In the genomic region with DNA sequence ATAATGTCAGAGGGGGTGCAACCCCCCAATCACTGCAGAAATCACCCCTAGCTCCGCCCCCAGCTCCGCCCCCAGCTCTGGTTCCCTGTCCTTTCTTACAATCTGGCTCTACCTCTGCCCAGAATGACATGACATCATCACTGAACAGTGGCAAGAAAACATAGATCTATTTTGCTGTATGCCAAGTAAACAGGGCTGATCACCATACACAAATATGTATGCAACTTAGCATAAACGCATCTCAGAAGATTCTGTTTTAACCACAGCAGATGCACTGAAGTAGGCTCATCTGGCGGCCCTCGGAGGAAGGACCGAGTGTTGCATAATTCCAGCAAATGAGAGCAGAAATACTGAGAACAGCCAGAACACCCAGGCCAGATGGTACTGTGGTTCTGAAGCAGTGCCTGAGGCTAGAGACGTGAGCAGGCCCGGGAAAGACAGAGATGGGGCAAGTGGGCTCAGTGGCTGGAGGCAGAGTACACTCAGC, we compare ENCODE assay signal across 8 cellular contexts.
A peak's percentile ranks its signal among the peaks of the same experiment; 100 is the strongest.
DNase-seq lines count a peak whose midpoint lies in the region; TF ChIP-seq lines count a peak whose summit lies in the region.

No MANE protein-coding gene starts in this region.

- WGBS in smooth muscle cell (ENCODE audit: low lambda C conversion rate), result 35% methylated on average over 8 of the region's 8 CpGs

- no peaks in the 10 kb centered on the region for H3K4me1 ChIP-seq in smooth muscle cell (ENCODE audit: low read depth)

- H3K4me2 ChIP-seq in smooth muscle cell, result peak overlapping the region; percentile 45

- no peaks in the 10 kb centered on the region for H3K9me3 ChIP-seq in smooth muscle cell (replicated peaks; ENCODE audit: low read depth)

- H3K27me3 ChIP-seq in smooth muscle cell (ENCODE audit: low read depth), result no peaks in the 10 kb centered on the region

- no peak overlapping the region for H3K4me3 ChIP-seq in HFF-Myc (replicated peaks; ENCODE audit: low read depth, low read length)
- H3K4me3 ChIP-seq in fibroblast of the aortic adventitia (ENCODE audit: low read depth, low read length), result no peak overlapping the region
- H3K4me3 ChIP-seq in smooth muscle cell, result no peak overlapping the region

- no peaks in the 10 kb centered on the region for H4K20me1 ChIP-seq in smooth muscle cell (ENCODE audit: low read depth)

- H2AFZ ChIP-seq in smooth muscle cell (ENCODE audit: low read depth), result no peak overlapping the region

- no peak; the same call in none of the 2 replicates for TF ChIP-seq CTCF in AG09319 (IDR thresholded peaks at IDR 0.05; ENCODE audit: low read depth, low read length)
- no peak for TF ChIP-seq CTCF in HFF-Myc (IDR thresholded peaks at IDR 0.05; ENCODE audit: low read depth, low read length, missing control alignments)
- no peak for TF ChIP-seq CTCF in fibroblast of the aortic adventitia (IDR thresholded peaks at IDR 0.05; ENCODE audit: insufficient read depth, low read length)
- no peak for TF ChIP-seq CTCF in smooth muscle cell (IDR thresholded peaks at IDR 0.05; ENCODE audit: borderline replicate concordance, insufficient read depth, poor library complexity, severe bottlenecking)

- peak overlapping the region; percentile 91 for H3K27ac ChIP-seq in smooth muscle cell (ENCODE audit: low read depth)

- H3F3A ChIP-seq in smooth muscle cell (ENCODE audit: low read depth), result no peaks in the 10 kb centered on the region

- no peaks in the 10 kb centered on the region for H3K36me3 ChIP-seq in smooth muscle cell (ENCODE audit: low read depth)

- peak overlapping the region; percentile 46 for H3K9ac ChIP-seq in smooth muscle cell (ENCODE audit: low read depth)

- DNase-seq in AG09319 (ENCODE audit: extremely low read depth, low read depth), result peak; percentile 93
- peak; percentile 85 for DNase-seq in HFF-Myc (ENCODE audit: extremely low read depth, low read depth)
- peak; percentile 56 for DNase-seq in activated CD4-positive, alpha-beta T cell treated with anti-CD3 and anti-CD28 coated beads, Interleukin-2, amount 50 U/mL, for 1 hour
- DNase-seq in fibroblast of the aortic adventitia (ENCODE audit: low read depth), result peak; percentile 78
- no peak for DNase-seq in smooth muscle cell (lab: John Stamatoyannopoulos, UW; ENCODE audit: unreplicated experiment)
- DNase-seq in LoVo (ENCODE audit: low spot score), result no peak
- DNase-seq in NCI-H146 (lab: John Stamatoyannopoulos, UW), result no peak
- no peak for DNase-seq in DMS79 (lab: John Stamatoyannopoulos, UW)

- peaks cover 7% of the 10 kb centered on the region for H3K79me2 ChIP-seq in smooth muscle cell (ENCODE audit: low read depth)

Comparison
In these comparisons a context has a peak if more than half of its experiments do, and no peak if none do; other contexts are left out.
1. DNase-seq: peak in AG09319 (single experiment), HFF-Myc (single experiment), activated CD4-positive, alpha-beta T cell treated with anti-CD3 and anti-CD28 coated beads, Interleukin-2, amount 50 U/mL, for 1 hour (single experiment) and fibroblast of the aortic adventitia (single experiment); none in smooth muscle cell (single experiment), LoVo (single experiment), NCI-H146 (single experiment) and DMS79 (single experiment).